Comparison of ENCODE assay signal across 19 cellular contexts in the genomic region with DNA sequence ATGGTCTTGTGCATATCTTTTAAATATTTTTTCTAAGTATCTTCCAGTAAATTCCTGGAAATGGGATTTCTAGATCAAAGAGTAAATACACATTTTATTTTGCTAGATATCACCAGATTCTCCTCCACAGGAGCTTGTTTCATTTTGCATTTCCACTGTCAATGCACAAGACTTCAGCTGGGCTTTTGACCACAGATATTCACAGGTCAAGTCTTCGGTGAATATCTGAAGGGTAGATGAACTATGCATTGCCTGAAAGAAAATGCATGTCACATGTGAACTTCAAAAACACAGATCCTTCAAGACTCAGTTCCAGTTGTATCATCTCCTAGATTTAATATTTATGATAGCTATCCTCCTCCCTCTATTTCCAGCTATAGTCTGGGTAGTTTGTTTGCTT.
DNase-seq lines count a peak whose midpoint lies in the region; TF ChIP-seq lines count a peak whose summit lies in the region.
"Had no signal": no experiment of that assay in that cellular context is flagged by ENCODE, and none has a peak within 500 bp of the region (broad histone marks: within the 10 kb centered on the region; RNA-seq: fewer than 3 reads in every experiment).

No MANE protein-coding gene starts in this region.

- H3K27ac Mint-ChIP-seq in nephron progenitor cell: no peak overlapping the region
- H3K27ac Mint-ChIP-seq: HFFc6 had no signal

- H3K27me3 Mint-ChIP-seq in nephron progenitor cell (ENCODE audit: low read depth, poor library complexity): no peaks in the 10 kb centered on the region

- in situ Hi-C loops in astrocyte of the spinal cord (cut with HindIII; ENCODE audit: low sequenced_read_pairs): no loop called here

- H3K4me3 ChIP-seq in astrocyte of the spinal cord (ENCODE audit: low read depth, low read length) (no peak overlapping the region), skeletal muscle cell (ENCODE audit: low read depth, low read length) (no peak overlapping the region)
- H3K4me3 ChIP-seq: HAP-1, PC-9, SJCRH30 had no signal

- H3K4me3 Mint-ChIP-seq in nephron progenitor cell: no peak overlapping the region
- H3K4me3 Mint-ChIP-seq: HFFc6 had no signal

- no peaks in the 10 kb centered on the region for H3K36me3 Mint-ChIP-seq in nephron progenitor cell (ENCODE audit: low read depth)

- DNase-seq in HS-27A (ENCODE audit: low read depth) (peak; percentile 24), astrocyte of the spinal cord (ENCODE audit: low read depth, low spot score) (peak; percentile 56), iris pigment epithelial cell (ENCODE audit: low read depth) (peak; percentile 10), skeletal muscle cell (ENCODE audit: low read depth) (peak; percentile 43), NCI-H1417 (lab: John Stamatoyannopoulos, UW) (no peak), NCI-H774 (lab: John Stamatoyannopoulos, UW) (no peak), NCI-H748 (lab: John Stamatoyannopoulos, UW; ENCODE audit: unreplicated experiment) (no peak), nephron progenitor cell (no peak)
- DNase-seq: GOT3, HFFc6, KG1, MM.1S, NCI-H187, NCI-H2171 treated with DMSO at 0.1 percent for 48 hours, NCI-H345, NCI-H524 treated with DMSO at 0.1 percent for 48 hours, PC-9 had no signal

- no peak for TF ChIP-seq CTCF in astrocyte of the spinal cord (IDR thresholded peaks at IDR 0.05; ENCODE audit: low read depth, low read length)
- no peak for TF ChIP-seq CTCF in nephron progenitor cell (IDR thresholded peaks at IDR 0.05)

- H3K4me1 Mint-ChIP-seq in nephron progenitor cell: no peaks in the 10 kb centered on the region

- peaks cover 5% of the 10 kb centered on the region for H3K9me3 Mint-ChIP-seq in nephron progenitor cell
- H3K9me3 Mint-ChIP-seq: HFFc6 had no signal

Comparison
In these comparisons a context has a peak if more than half of its experiments do, and no peak if none do; other contexts are left out.
1. DNase-seq: peak in HS-27A (single experiment), astrocyte of the spinal cord (single experiment), iris pigment epithelial cell (single experiment) and skeletal muscle cell (single experiment); none in NCI-H1417 (0 of 3), NCI-H774 (single experiment), NCI-H748 (single experiment) and nephron progenitor cell (single experiment).